ENCODE assay signal across 8 cellular contexts in genomic region chr19:38900220-38900629, GRCh38. TPM values are rescaled to one million over a fixed set of nuclear protein-coding genes. Genes with fewer than 3 reads are reported as not detected.
DNase-seq lines count a peak whose midpoint lies in the region; ATAC-seq, FAIRE-seq and TF ChIP-seq lines count a peak whose summit lies in the region.

No MANE protein-coding gene starts in this region.

- no peaks in the 10 kb centered on the region for H3K9me3 Mint-ChIP-seq in activated T-cell treated with anti-CD3 and anti-CD28 coated beads, Interleukin-2, amount 50 U/mL, for 24 hours
- peaks cover 2% of the 10 kb centered on the region for H3K9me3 Mint-ChIP-seq in activated naive CD8-positive, alpha-beta T cell treated with anti-CD3 and anti-CD28 coated beads for 36 hours

- no peaks in the 10 kb centered on the region for H3K9me3 ChIP-seq in left lung
- no peaks in the 10 kb centered on the region for H3K9me3 ChIP-seq in thyroid gland

- H3K4me3 ChIP-seq in left lung (peak overlapping the region; percentile 78 to 84), thyroid gland (replicated peaks in 1 of 3) (peak overlapping the region; percentile 86 to 92 (median 89))

- intact Hi-C loops in left lung (cut with DNase I), result no loop called here
- intact Hi-C loops in thyroid gland (cut with DNase I), result no loop called here

- H3K27me3 ChIP-seq in left lung, result no peaks in the 10 kb centered on the region
- no peaks in the 10 kb centered on the region for H3K27me3 ChIP-seq in thyroid gland

- H3K4me1 ChIP-seq in left lung (peaks cover 7 to 38% of the 10 kb centered on the region in 2 donors), thyroid gland (peaks cover 17 to 22% of the 10 kb centered on the region in 2 donors)

- TF ChIP-seq CTCF in left lung (IDR thresholded peaks at IDR 0.05) (no peak), thyroid gland (IDR thresholded peaks at IDR 0.05) (no peak)

- no peak for FAIRE-seq in urothelium cell line (lab: Jason Lieb, UNC)

- H3K36me3 Mint-ChIP-seq in activated T-cell treated with anti-CD3 and anti-CD28 coated beads, Interleukin-2, amount 50 U/mL, for 24 hours (ENCODE audit: low read depth), result peaks cover 47% of the 10 kb centered on the region
- peaks cover 24% of the 10 kb centered on the region for H3K36me3 Mint-ChIP-seq in activated naive CD8-positive, alpha-beta T cell treated with anti-CD3 and anti-CD28 coated beads for 36 hours

- peak overlapping the region; percentile 97 for H3K4me3 Mint-ChIP-seq in activated T-cell treated with anti-CD3 and anti-CD28 coated beads, Interleukin-2, amount 50 U/mL, for 24 hours
- peak overlapping the region; percentile 96 for H3K4me3 Mint-ChIP-seq in activated naive CD8-positive, alpha-beta T cell treated with anti-CD3 and anti-CD28 coated beads for 36 hours

- no peak for DNase-seq in activated T-cell treated with anti-CD3 and anti-CD28 coated beads, Interleukin-2, amount 50 U/mL, for 24 hours
- DNase-seq in activated T-cell treated with anti-CD3 and anti-CD28 coated beads, Interleukin-2, amount 50 U/mL, for 48 hours, result no peak
- DNase-seq in activated naive CD8-positive, alpha-beta T cell treated with anti-CD3 and anti-CD28 coated beads for 36 hours, result no peak
- DNase-seq in left lung (no peak), thyroid gland (no peak), NAMALWA (ENCODE audit: low spot score) (no peak), urothelium cell line (ENCODE audit: low spot score) (no peak)

- ATAC-seq in left lung (no peak), GM21423 (IDR thresholded peaks at IDR 0.05; ENCODE audit: unreplicated experiment) (no peak)

- H3K27ac Mint-ChIP-seq in activated T-cell treated with anti-CD3 and anti-CD28 coated beads, Interleukin-2, amount 50 U/mL, for 24 hours, result peak overlapping the region; percentile 94
- H3K27ac Mint-ChIP-seq in activated naive CD8-positive, alpha-beta T cell treated with anti-CD3 and anti-CD28 coated beads for 36 hours, result peak overlapping the region; percentile 93

- peaks cover 48% of the 10 kb centered on the region for H3K4me1 Mint-ChIP-seq in activated T-cell treated with anti-CD3 and anti-CD28 coated beads, Interleukin-2, amount 50 U/mL, for 24 hours (ENCODE audit: low read depth)
- H3K4me1 Mint-ChIP-seq in activated naive CD8-positive, alpha-beta T cell treated with anti-CD3 and anti-CD28 coated beads for 36 hours, result peaks cover 26% of the 10 kb centered on the region

- H3K27ac ChIP-seq in left lung (peak overlapping the region; percentile 83 to 96), thyroid gland (peak overlapping the region; percentile 66 to 87 (median 81))

- WGBS in thyroid gland, 2 donors, result 5 to 7% methylated on average over 7 of the region's 7 CpGs

- H3K36me3 ChIP-seq in left lung (peaks cover 0 to 15% of the 10 kb centered on the region in 2 donors), thyroid gland (peaks cover 3% of the 10 kb centered on the region in 2 donors)

- H3K27me3 Mint-ChIP-seq in activated T-cell treated with anti-CD3 and anti-CD28 coated beads, Interleukin-2, amount 50 U/mL, for 24 hours, result no peaks in the 10 kb centered on the region
- H3K27me3 Mint-ChIP-seq in activated naive CD8-positive, alpha-beta T cell treated with anti-CD3 and anti-CD28 coated beads for 36 hours, result no peaks in the 10 kb centered on the region

- TF ChIP-seq POLR2A in thyroid gland (IDR thresholded peaks at IDR 0.05), result no peak

RNA-seq across cellular contexts. Expression of gene NFKBIB, which starts 0.5 kb away (rescaled TPM):
- total RNA-seq in activated naive CD8-positive, alpha-beta T cell treated with anti-CD3 and anti-CD28 coated beads for 36 hours, result 10 to 100 TPM; 85.7 to 86.2 TPM
- total RNA-seq in left lung (10 to 100 TPM; 19.7 to 34.2 TPM), thyroid gland (10 to 100 TPM; 18.6 to 23.7 (median 21.2) TPM)

RNA-seq across cellular contexts. Expression of gene SIRT2, which starts 0.8 kb away (rescaled TPM):
- total RNA-seq in activated naive CD8-positive, alpha-beta T cell treated with anti-CD3 and anti-CD28 coated beads for 36 hours, result 10 to 100 TPM; 19.4 to 21.2 TPM
- 10 to 100 TPM; 52.1 to 53.9 TPM for total RNA-seq in left lung
- 100 to 1,000 TPM in 1 of 4 donors, 10 to 100 TPM in 3; 69.6 to 107 (median 90.7) TPM for total RNA-seq in thyroid gland

RNA-seq across cellular contexts. Expression of gene CCER2, which starts 11.8 kb away (rescaled TPM):
- total RNA-seq in activated naive CD8-positive, alpha-beta T cell treated with anti-CD3 and anti-CD28 coated beads for 36 hours, result 1 to 10 TPM in 1 of 2 experiments, under 1 TPM in 1; 0.96 to 1.5 TPM
- total RNA-seq in left lung (not detected), thyroid gland (1 to 10 TPM in 2 of 4 donors, not detected in 2; 1.2 to 1.9 TPM)

RNA-seq across cellular contexts. Expression of gene RINL, which starts 22.1 kb away (rescaled TPM):
- total RNA-seq in activated naive CD8-positive, alpha-beta T cell treated with anti-CD3 and anti-CD28 coated beads for 36 hours, result 10 to 100 TPM; 74.0 to 75.0 TPM
- total RNA-seq in left lung (10 to 100 TPM in 1 of 2 donors, 1 to 10 TPM in 1; 8.6 to 10.8 TPM), thyroid gland (10 to 100 TPM in 3 of 4 donors, 1 to 10 TPM in 1; 6.4 to 18.7 (median 13.5) TPM)

RNA-seq across cellular contexts. Expression of gene SARS2, which starts 30.3 kb away (rescaled TPM):
- total RNA-seq in activated naive CD8-positive, alpha-beta T cell treated with anti-CD3 and anti-CD28 coated beads for 36 hours, result 10 to 100 TPM; 39.8 to 43.2 TPM
- 10 to 100 TPM; 15.4 to 24.3 TPM for total RNA-seq in left lung
- total RNA-seq in thyroid gland, result 10 to 100 TPM; 26.6 to 52.0 (median 37.8) TPM
